ENCODE assay signal across 1 cellular context in genomic region chr16:78045865-78046581, GRCh38.
TF ChIP-seq lines count a peak whose summit lies in the region.

No MANE protein-coding gene starts in this region.

TF ChIP-seq in WTC11, 78 proteins besides CTCF, POLR2A, EP300 and RAD21 (continued from another document and continues in another):
- TF ChIP-seq PREB (CRISPR knock-in tag; IDR thresholded peaks at IDR 0.05; ENCODE audit: borderline replicate concordance) = peak; percentile 96
- no peak for TF ChIP-seq ZNF263 (CRISPR knock-in tag; IDR thresholded peaks at IDR 0.05; ENCODE audit: low read depth)
- TF ChIP-seq, protein P1, sequence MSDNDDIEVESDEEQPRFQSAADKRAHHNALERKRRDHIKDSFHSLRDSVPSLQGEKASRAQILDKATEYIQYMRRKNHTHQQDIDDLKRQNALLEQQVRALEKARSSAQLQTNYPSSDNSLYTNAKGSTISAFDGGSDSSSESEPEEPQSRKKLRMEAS (CRISPR knock-in tag; IDR thresholded peaks at IDR 0.05) = peak; percentile 92
- TF ChIP-seq RELA (CRISPR knock-in tag; IDR thresholded peaks at IDR 0.05; ENCODE audit: borderline replicate concordance) = peak; percentile 98
- TF ChIP-seq JAZF1 (CRISPR knock-in tag; IDR thresholded peaks at IDR 0.05) = no peak
- TF ChIP-seq TP53 (CRISPR knock-in tag; IDR thresholded peaks at IDR 0.05) = peak; percentile 98
- no peak for TF ChIP-seq NFATC4 (CRISPR knock-in tag; IDR thresholded peaks at IDR 0.05)
- TF ChIP-seq OVOL2 (CRISPR knock-in tag; IDR thresholded peaks at IDR 0.05; ENCODE audit: borderline replicate concordance) = no peak
- peak; percentile 96 for TF ChIP-seq ZNF232 (CRISPR knock-in tag; IDR thresholded peaks at IDR 0.05)
- peak; percentile 75; the same call in 1 of the 2 replicates for TF ChIP-seq MLX (CRISPR knock-in tag; IDR thresholded peaks at IDR 0.05)
- TF ChIP-seq NR3C1 (CRISPR knock-in tag; conservative IDR thresholded peaks at IDR 0.05; ENCODE audit: low read depth) = peak; percentile 96
- peak; percentile 91 for TF ChIP-seq FOXK1 (CRISPR knock-in tag; IDR thresholded peaks at IDR 0.05)
- TF ChIP-seq, protein P2, sequence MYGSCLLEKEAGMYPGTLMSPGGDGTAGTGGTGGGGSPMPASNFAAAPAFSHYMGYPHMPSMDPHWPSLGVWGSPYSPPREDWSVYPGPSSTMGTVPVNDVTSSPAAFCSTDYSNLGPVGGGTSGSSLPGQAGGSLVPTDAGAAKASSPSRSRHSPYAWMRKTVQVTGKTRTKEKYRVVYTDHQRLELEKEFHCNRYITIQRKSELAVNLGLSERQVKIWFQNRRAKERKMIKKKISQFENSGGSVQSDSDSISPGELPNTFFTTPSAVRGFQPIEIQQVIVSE (CRISPR knock-in tag; IDR thresholded peaks at IDR 0.05; ENCODE audit: borderline replicate concordance) = no peak
- TF ChIP-seq ATF1 (CRISPR knock-in tag; IDR thresholded peaks at IDR 0.05) = peak; percentile 79; the same call in 1 of the 2 replicates
- peak; percentile 66; the same call in 1 of the 2 replicates for TF ChIP-seq E2F4 (CRISPR knock-in tag; IDR thresholded peaks at IDR 0.05; ENCODE audit: borderline replicate concordance, low read depth)
- no peak; the same call in 1 of the 2 replicates for TF ChIP-seq IRF2 (CRISPR knock-in tag; IDR thresholded peaks at IDR 0.05; ENCODE audit: borderline replicate concordance, low read depth)
- TF ChIP-seq, protein P3, sequence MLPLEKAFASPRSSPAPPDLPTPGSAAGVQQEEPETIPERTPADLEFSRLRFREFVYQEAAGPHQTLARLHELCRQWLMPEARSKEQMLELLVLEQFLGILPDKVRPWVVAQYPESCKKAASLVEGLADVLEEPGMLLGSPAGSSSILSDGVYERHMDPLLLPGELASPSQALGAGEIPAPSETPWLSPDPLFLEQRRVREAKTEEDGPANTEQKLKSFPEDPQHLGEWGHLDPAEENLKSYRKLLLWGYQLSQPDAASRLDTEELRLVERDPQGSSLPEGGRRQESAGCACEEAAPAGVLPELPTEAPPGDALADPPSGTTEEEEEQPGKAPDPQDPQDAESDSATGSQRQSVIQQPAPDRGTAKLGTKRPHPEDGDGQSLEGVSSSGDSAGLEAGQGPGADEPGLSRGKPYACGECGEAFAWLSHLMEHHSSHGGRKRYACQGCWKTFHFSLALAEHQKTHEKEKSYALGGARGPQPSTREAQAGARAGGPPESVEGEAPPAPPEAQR (CRISPR knock-in tag; IDR thresholded peaks at IDR 0.05) = peak; percentile 74; the same call in 1 of the 2 replicates
- no peak for TF ChIP-seq RORB (CRISPR knock-in tag; IDR thresholded peaks at IDR 0.05)
- TF ChIP-seq GRHL2 (CRISPR knock-in tag; IDR thresholded peaks at IDR 0.05; ENCODE audit: insufficient replicate concordance, severe bottlenecking) = no peak
- TF ChIP-seq NFYB (CRISPR knock-in tag; conservative IDR thresholded peaks at IDR 0.05; ENCODE audit: low read depth) = peak; percentile 38; the same call in 1 of the 2 replicates
- TF ChIP-seq, protein P4, sequence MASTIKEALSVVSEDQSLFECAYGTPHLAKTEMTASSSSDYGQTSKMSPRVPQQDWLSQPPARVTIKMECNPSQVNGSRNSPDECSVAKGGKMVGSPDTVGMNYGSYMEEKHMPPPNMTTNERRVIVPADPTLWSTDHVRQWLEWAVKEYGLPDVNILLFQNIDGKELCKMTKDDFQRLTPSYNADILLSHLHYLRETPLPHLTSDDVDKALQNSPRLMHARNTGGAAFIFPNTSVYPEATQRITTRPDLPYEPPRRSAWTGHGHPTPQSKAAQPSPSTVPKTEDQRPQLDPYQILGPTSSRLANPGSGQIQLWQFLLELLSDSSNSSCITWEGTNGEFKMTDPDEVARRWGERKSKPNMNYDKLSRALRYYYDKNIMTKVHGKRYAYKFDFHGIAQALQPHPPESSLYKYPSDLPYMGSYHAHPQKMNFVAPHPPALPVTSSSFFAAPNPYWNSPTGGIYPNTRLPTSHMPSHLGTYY (CRISPR knock-in tag; IDR thresholded peaks at IDR 0.05) = no peak
- peak; percentile 62; the same call in 1 of the 2 replicates for TF ChIP-seq KAT7 (CRISPR knock-in tag; IDR thresholded peaks at IDR 0.05; ENCODE audit: borderline replicate concordance)
- no peak for TF ChIP-seq AR (CRISPR knock-in tag; IDR thresholded peaks at IDR 0.05)
- no peak for TF ChIP-seq FOXJ3 (CRISPR knock-in tag; IDR thresholded peaks at IDR 0.05; ENCODE audit: borderline replicate concordance)
- peak; percentile 99 for TF ChIP-seq FOXP1 (CRISPR knock-in tag; IDR thresholded peaks at IDR 0.05; ENCODE audit: borderline replicate concordance)
- peak; percentile 99 for TF ChIP-seq CBFB (CRISPR knock-in tag; IDR thresholded peaks at IDR 0.05; ENCODE audit: low read depth)
- TF ChIP-seq ETV6 (CRISPR knock-in tag; IDR thresholded peaks at IDR 0.05) = peak; percentile 98
- TF ChIP-seq IRF1 (CRISPR knock-in tag; IDR thresholded peaks at IDR 0.05) = peak; percentile 95
- TF ChIP-seq JUN (CRISPR knock-in tag; IDR thresholded peaks at IDR 0.05) = peak; percentile 97
- TF ChIP-seq, protein P5, sequence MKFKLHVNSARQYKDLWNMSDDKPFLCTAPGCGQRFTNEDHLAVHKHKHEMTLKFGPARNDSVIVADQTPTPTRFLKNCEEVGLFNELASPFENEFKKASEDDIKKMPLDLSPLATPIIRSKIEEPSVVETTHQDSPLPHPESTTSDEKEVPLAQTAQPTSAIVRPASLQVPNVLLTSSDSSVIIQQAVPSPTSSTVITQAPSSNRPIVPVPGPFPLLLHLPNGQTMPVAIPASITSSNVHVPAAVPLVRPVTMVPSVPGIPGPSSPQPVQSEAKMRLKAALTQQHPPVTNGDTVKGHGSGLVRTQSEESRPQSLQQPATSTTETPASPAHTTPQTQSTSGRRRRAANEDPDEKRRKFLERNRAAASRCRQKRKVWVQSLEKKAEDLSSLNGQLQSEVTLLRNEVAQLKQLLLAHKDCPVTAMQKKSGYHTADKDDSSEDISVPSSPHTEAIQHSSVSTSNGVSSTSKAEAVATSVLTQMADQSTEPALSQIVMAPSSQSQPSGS (CRISPR knock-in tag; IDR thresholded peaks at IDR 0.05; ENCODE audit: borderline replicate concordance, low read depth) = 0 out of 2 replicates have a peak, but pooled peaks have one; percentile 70
- 0 out of 2 replicates have a peak, but pooled peaks have one; percentile 78 for TF ChIP-seq NR2C2 (CRISPR knock-in tag; IDR thresholded peaks at IDR 0.05)
- TF ChIP-seq TCF7 (CRISPR knock-in tag; IDR thresholded peaks at IDR 0.05; ENCODE audit: low read depth) = peak; percentile 95
- peak; percentile 97 for TF ChIP-seq MYBL2 (CRISPR knock-in tag; IDR thresholded peaks at IDR 0.05)
- TF ChIP-seq ZNF317 (CRISPR knock-in tag; IDR thresholded peaks at IDR 0.05; ENCODE audit: borderline replicate concordance, low read depth) = peak; percentile 67; the same call in 1 of the 2 replicates
- peak; percentile 88 for TF ChIP-seq SP1 (CRISPR knock-in tag; conservative IDR thresholded peaks at IDR 0.05)
- peak; percentile 71 for TF ChIP-seq ZNF423 (CRISPR knock-in tag; IDR thresholded peaks at IDR 0.05)
- TF ChIP-seq STAT6 (CRISPR knock-in tag; conservative IDR thresholded peaks at IDR 0.05; ENCODE audit: low read depth) = peak; percentile 93; the same call in 1 of the 2 replicates
- TF ChIP-seq TEAD4 (CRISPR knock-in tag; IDR thresholded peaks at IDR 0.05) = peak; percentile 95
- TF ChIP-seq ZNF416 (CRISPR knock-in tag; IDR thresholded peaks at IDR 0.05) = no peak; the same call in 1 of the 2 replicates
- TF ChIP-seq, protein P6, sequence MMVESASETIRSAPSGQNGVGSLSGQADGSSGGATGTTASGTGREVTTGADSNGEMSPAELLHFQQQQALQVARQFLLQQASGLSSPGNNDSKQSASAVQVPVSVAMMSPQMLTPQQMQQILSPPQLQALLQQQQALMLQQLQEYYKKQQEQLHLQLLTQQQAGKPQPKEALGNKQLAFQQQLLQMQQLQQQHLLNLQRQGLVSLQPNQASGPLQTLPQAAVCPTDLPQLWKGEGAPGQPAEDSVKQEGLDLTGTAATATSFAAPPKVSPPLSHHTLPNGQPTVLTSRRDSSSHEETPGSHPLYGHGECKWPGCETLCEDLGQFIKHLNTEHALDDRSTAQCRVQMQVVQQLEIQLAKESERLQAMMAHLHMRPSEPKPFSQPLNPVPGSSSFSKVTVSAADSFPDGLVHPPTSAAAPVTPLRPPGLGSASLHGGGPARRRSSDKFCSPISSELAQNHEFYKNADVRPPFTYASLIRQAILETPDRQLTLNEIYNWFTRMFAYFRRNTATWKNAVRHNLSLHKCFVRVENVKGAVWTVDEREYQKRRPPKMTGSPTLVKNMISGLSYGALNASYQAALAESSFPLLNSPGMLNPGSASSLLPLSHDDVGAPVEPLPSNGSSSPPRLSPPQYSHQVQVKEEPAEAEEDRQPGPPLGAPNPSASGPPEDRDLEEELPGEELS (CRISPR knock-in tag; IDR thresholded peaks at IDR 0.05) = peak; percentile 99
- TF ChIP-seq ZMAT4 (CRISPR knock-in tag; IDR thresholded peaks at IDR 0.05) = no peak
- no peak for TF ChIP-seq HMGA2 (CRISPR knock-in tag; IDR thresholded peaks at IDR 0.05)
